ENCODE assay signal across 8 cellular contexts in genomic region chr2:160494243-160494642, GRCh38. TPM values are rescaled to one million over a fixed set of nuclear protein-coding genes. Genes with fewer than 3 reads are reported as not detected.
A peak's percentile ranks its signal among the peaks of the same experiment; 100 is the strongest.
DNase-seq lines count a peak whose midpoint lies in the region; ATAC-seq and TF ChIP-seq lines count a peak whose summit lies in the region.

No MANE protein-coding gene starts in this region.

- ATAC-seq in GM21381 (IDR thresholded peaks at IDR 0.05; ENCODE audit: unreplicated experiment) = no peak

- no peaks in the 10 kb centered on the region for H3K36me3 ChIP-seq in left ventricle myocardium inferior
- no peaks in the 10 kb centered on the region for H3K36me3 ChIP-seq in skeletal muscle satellite cell (ENCODE audit: insufficient read depth, low read length)

- H3K4me3 ChIP-seq in left ventricle myocardium inferior = peak overlapping the region; percentile 95
- peak overlapping the region; percentile 92 for H3K4me3 ChIP-seq in skeletal muscle satellite cell (ENCODE audit: low read length)

- H3K9me3 ChIP-seq in left ventricle myocardium inferior (replicated peaks) (no peaks in the 10 kb centered on the region), skeletal muscle satellite cell (replicated peaks; ENCODE audit: low read length) (no peaks in the 10 kb centered on the region)

- intact Hi-C loops in left ventricle myocardium inferior (cut with micrococcal nuclease) = loop anchor here (10.0 kb wide), 1 partner anchor 169 kb away; no protein-coding TSS in a partner anchor

- TF ChIP-seq CTCF in VCaP (conservative IDR thresholded peaks at IDR 0.05) (no peak), left ventricle myocardium inferior (IDR thresholded peaks at IDR 0.05; ENCODE audit: borderline replicate concordance) (no peak)

- H3K4me1 ChIP-seq in left ventricle myocardium inferior = peaks cover 46% of the 10 kb centered on the region
- H3K4me1 ChIP-seq in skeletal muscle satellite cell (ENCODE audit: control insufficient read depth, insufficient read depth, low read length) = peaks cover 24% of the 10 kb centered on the region

- H3K27ac ChIP-seq in VCaP = peak overlapping the region; percentile 77; the same call in 1 of the 2 replicates
- H3K27ac ChIP-seq in left ventricle myocardium inferior (replicated peaks) = peak overlapping the region; percentile 98

- peak overlapping the region; percentile 73 for H3K4me2 ChIP-seq in skeletal muscle satellite cell (ENCODE audit: low read length)

- H3K9ac ChIP-seq in skeletal muscle satellite cell (ENCODE audit: low read depth, low read length) = peak overlapping the region; percentile 98

- H3K27me3 ChIP-seq in left ventricle myocardium inferior (ENCODE audit: low read depth) = no peaks in the 10 kb centered on the region
- H3K27me3 ChIP-seq in skeletal muscle satellite cell (ENCODE audit: control insufficient read depth, insufficient read depth, low read length) = no peaks in the 10 kb centered on the region

- DNase-seq in HT-29 (ENCODE audit: low spot score) (peak; percentile 22), left ventricle myocardium inferior (no peak), NCI-H1048 (lab: John Stamatoyannopoulos, UW) (no peak), SW 1271 (lab: John Stamatoyannopoulos, UW) (no peak)
- DNase-seq in stimulated activated CD4-positive, alpha-beta T cell treated with anti-CD3 and anti-CD28 coated beads, Interleukin-4, amount 100 ng/mL, for 24 hours = no peak

RNA-seq across cellular contexts. Expression of gene RBMS1, which starts 0.6 kb away (rescaled TPM):
- 11.1 and 14.2 TPM in 2 replicates for total RNA-seq in HT-29 (2014; rRNA removed; shearing (Covaris generic))
- 56.2 TPM for total RNA-seq in left ventricle myocardium inferior
- total RNA-seq in skeletal muscle satellite cell (2012; rRNA removed) = 81.1 and 105 TPM in 2 replicates
